In the genomic region with DNA sequence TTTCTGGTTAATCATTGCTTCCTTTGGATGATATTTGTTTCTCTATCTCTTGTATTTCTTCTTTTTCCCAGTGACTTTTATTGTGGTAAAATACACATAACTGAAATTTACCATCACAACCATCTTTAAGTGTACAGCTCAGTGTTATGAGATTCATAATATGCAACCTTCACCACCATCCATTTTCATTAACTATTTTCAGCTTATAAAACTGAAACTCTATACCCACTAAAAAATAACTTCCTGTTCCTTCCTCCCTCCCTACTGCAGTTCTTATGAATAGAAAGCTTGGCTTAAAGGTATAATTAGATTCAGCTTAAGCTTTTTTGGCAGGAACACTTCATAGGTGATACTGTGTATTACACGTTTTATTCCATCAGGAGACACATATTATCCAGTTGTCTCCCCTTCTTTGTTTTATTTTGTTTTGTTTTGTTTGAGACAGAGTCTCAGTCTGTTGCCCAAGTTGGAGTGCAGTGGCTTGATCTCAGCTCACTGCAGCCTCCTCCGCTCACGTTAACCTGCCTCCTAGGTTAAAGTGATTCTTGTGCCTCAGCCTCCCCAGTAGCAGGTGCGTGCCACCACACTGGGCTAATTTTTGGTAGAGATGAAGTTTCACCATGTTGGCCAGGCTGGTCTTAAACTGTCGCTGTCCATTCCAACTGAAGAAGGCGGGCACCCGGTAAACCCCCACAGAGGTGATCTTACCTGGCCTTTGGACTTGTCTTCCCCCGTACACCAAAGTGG, we compare ENCODE assay signal across 11 cellular contexts. TPM values are rescaled to one million over a fixed set of nuclear protein-coding genes. Genes with fewer than 3 reads are reported as not detected.
A peak's percentile ranks its signal among the peaks of the same experiment; 100 is the strongest.
DNase-seq lines count a peak whose midpoint lies in the region; ATAC-seq, FAIRE-seq and TF ChIP-seq lines count a peak whose summit lies in the region.
"Had no signal": no experiment of that assay in that cellular context is flagged by ENCODE, and none has a peak within 500 bp of the region (broad histone marks: within the 10 kb centered on the region; RNA-seq: fewer than 3 reads in every experiment).

No MANE protein-coding gene starts in this region.

- H4K20me1 ChIP-seq in hepatocyte (ENCODE audit: insufficient read depth, poor library complexity, severe bottlenecking) = no peaks in the 10 kb centered on the region

- no peak overlapping the region for H3K9ac ChIP-seq in kidney (ENCODE audit: low read length in 2 of 2)

- H2AFZ ChIP-seq in hepatocyte = no peak overlapping the region

- TF ChIP-seq CTCF in hepatocyte (IDR thresholded peaks at IDR 0.05; ENCODE audit: poor library complexity) (no peak), kidney (IDR thresholded peaks at IDR 0.05; ENCODE audit: borderline replicate concordance, extremely low read depth, insufficient read depth) (no peak)

- H3K36me3 ChIP-seq in hepatocyte (replicated peaks; ENCODE audit: insufficient read depth, low read depth) = no peaks in the 10 kb centered on the region
- no peaks in the 10 kb centered on the region for H3K36me3 ChIP-seq in kidney (ENCODE audit: control insufficient read depth in 1 of 2, insufficient read depth in 2 of 2, low read length in 2 of 2)
- H3K36me3 ChIP-seq: neutrophil had no signal

- H3K4me1 ChIP-seq in hepatocyte (ENCODE audit: insufficient read depth) = no peaks in the 10 kb centered on the region
- H3K4me1 ChIP-seq in kidney (ENCODE audit: control insufficient read depth in 1 of 2, insufficient read depth in 1 of 2, low read depth in 1 of 2, low read length in 2 of 2) = no peaks in the 10 kb centered on the region

- intact Hi-C loops in kidney (cut with DNase I) = no loop called here

- H3K27me3 ChIP-seq in hepatocyte = no peaks in the 10 kb centered on the region
- H3K27me3 ChIP-seq: neutrophil had no signal

- no peaks in the 10 kb centered on the region for H3K9me2 ChIP-seq in hepatocyte (replicated peaks; ENCODE audit: insufficient read depth)

- peak; percentile 10 for DNase-seq in SIG-M5 treated with dmso at 0.1 percent for 504 hours (lab: John Stamatoyannopoulos, UW; ENCODE audit: unreplicated experiment)
- DNase-seq in SIG-M5 (lab: John Stamatoyannopoulos, UW) = no peak
- DNase-seq in Kasumi-1 (lab: John Stamatoyannopoulos, UW) = peak; percentile 8 to 9
- no peak for DNase-seq in hepatocyte (ENCODE audit: low spot score)
- no peak for DNase-seq in stimulated activated CD4-positive, alpha-beta T cell treated with anti-CD3 and anti-CD28 coated beads, Interleukin-12 subunit alpha, Interleukin-12 subunit beta, amount 100 ng/mL, for 4 hours
- DNase-seq in kidney = no peak
- DNase-seq in NCI-H1694 treated with DMSO at 0.1 percent for 48 hours (lab: John Stamatoyannopoulos, UW) = no peak
- DNase-seq: IMR-90 had no signal

- peak overlapping the region; percentile 0 for H3K4me2 ChIP-seq in hepatocyte

- H3K4me3 ChIP-seq in hepatocyte (no peak overlapping the region), kidney (ENCODE audit: low read length in 2 of 2) (no peak overlapping the region)

- H3K79me2 ChIP-seq in hepatocyte = no peaks in the 10 kb centered on the region

- H3K27ac ChIP-seq in hepatocyte (no peak overlapping the region), kidney (ENCODE audit: low read depth in 2 of 2, low read length in 2 of 2) (no peak overlapping the region)
- H3K27ac ChIP-seq: neutrophil, VCaP had no signal

- FAIRE-seq in kidney (lab: Jason Lieb, UNC) = no peak

- 95% methylated on average over 8 of the region's 8 CpGs for WGBS in hepatocyte (ENCODE audit: low lambda C conversion rate, missing lambda C conversion rate)

- H3K9me3 ChIP-seq in hepatocyte (ENCODE audit: low read depth) (no peaks in the 10 kb centered on the region), kidney (ENCODE audit: control insufficient read depth in 1 of 2, low read length in 2 of 2) (no peaks in the 10 kb centered on the region)
- H3K9me3 ChIP-seq: neutrophil had no signal

- ATAC-seq in GM21717 (IDR thresholded peaks at IDR 0.05; ENCODE audit: unreplicated experiment) = peak; percentile 95

RNA-seq across cellular contexts. Expression of gene NOPCHAP1, which starts 45.1 kb away (rescaled TPM):
- total RNA-seq in hepatocyte (2.4 and 2.8 TPM in 2 replicates), kidney (15.3 TPM)
- polyA plus RNA-seq in hepatocyte (14.0 and 16.2 TPM in 2 replicates), kidney (ENCODE audit: insufficient read depth, low read depth, low replicate concordance) (14.8 TPM)

RNA-seq across cellular contexts. Expression of gene ALDH1L2, which starts 53.0 kb away (rescaled TPM):
- total RNA-seq in hepatocyte = 11.1 and 16.2 TPM in 2 replicates
- polyA plus RNA-seq in hepatocyte = 5.9 and 6.5 TPM in 2 replicates
- 17.2 TPM for total RNA-seq in kidney
- polyA plus RNA-seq in kidney (ENCODE audit: insufficient read depth, low read depth, low replicate concordance) = 0.28 TPM

Comparison
In these comparisons a context has a peak if more than half of its experiments do, and no peak if none do; other contexts are left out.
1. DNase-seq: peak in SIG-M5 treated with dmso at 0.1 percent for 504 hours (single experiment) and Kasumi-1 (2 of 2); none in SIG-M5 (single experiment), hepatocyte (single experiment), stimulated activated CD4-positive, alpha-beta T cell treated with anti-CD3 and anti-CD28 coated beads, Interleukin-12 subunit alpha, Interleukin-12 subunit beta, amount 100 ng/mL, for 4 hours (single experiment), kidney (single experiment) and NCI-H1694 treated with DMSO at 0.1 percent for 48 hours (single experiment).